Comparison of ENCODE assay signal across 26 cellular contexts in genomic region chr16:26715969-26716368, GRCh38.
A peak's percentile ranks its signal among the peaks of the same experiment; 100 is the strongest.
DNase-seq lines count a peak whose midpoint lies in the region; FAIRE-seq and TF ChIP-seq lines count a peak whose summit lies in the region.
"Had no signal": no experiment of that assay in that cellular context is flagged by ENCODE, and none has a peak within 500 bp of the region (broad histone marks: within the 10 kb centered on the region; RNA-seq: fewer than 3 reads in every experiment).

No MANE protein-coding gene starts in this region.

- H3K56ac ChIP-seq in H1 (replicated peaks; ENCODE audit: insufficient read length, low read depth, low read length): no peak overlapping the region

- no peak for DNase-seq in SK-N-MC (ENCODE audit: low read depth, low spot score)
- no peak for DNase-seq in H1 (ENCODE audit: low read depth in 1 of 2, low spot score in 2 of 2)
- no peak for DNase-seq in NCI-H2029 (lab: John Stamatoyannopoulos, UW)
- no peak for DNase-seq in GM19238 (ENCODE audit: insufficient read length, low spot score)
- DNase-seq: 8988T; ACHN; BE2C; C1 segment of cervical spinal cord; CD4-positive, alpha-beta memory T cell; CD4-positive, CD25-positive, alpha-beta regulatory T cell; CD8-positive, alpha-beta memory T cell; COR-L47; DMS 273 treated with DMSO at 0.1 percent for 48 hours; DMS153; DMS53; DMS79; DND-41; EL; GDM1 had no signal

- no peak overlapping the region for H3K4ac ChIP-seq in H1 (replicated peaks; ENCODE audit: insufficient read length, low read depth, low read length)

- H3K4me3 ChIP-seq in HEK293 (ENCODE audit: low read depth, low read length): no peak overlapping the region
- no peak overlapping the region for H3K4me3 ChIP-seq in SK-N-MC
- no peak overlapping the region for H3K4me3 ChIP-seq in H1 (ENCODE audit: extremely low read depth in 1 of 4, insufficient read depth in 2 of 4, low read depth in 3 of 4, low read length in 4 of 4)
- H3K4me3 ChIP-seq: BLaER1, GM12878 had no signal

- H2BK120ac ChIP-seq in H1 (replicated peaks; ENCODE audit: low read depth, low read length): no peak overlapping the region

- no peak overlapping the region for H2AK5ac ChIP-seq in H1 (ENCODE audit: low read depth, low read length)

- TF ChIP-seq RAD21 in H1 (IDR thresholded peaks at IDR 0.05 in 1 of 2, conservative IDR thresholded peaks at IDR 0.05 in 1 of 2; ENCODE audit: low read depth in 2 of 2, low read length in 2 of 2): no peak

- no peak for TF ChIP-seq EP300 in H1 (IDR thresholded peaks at IDR 0.05; ENCODE audit: borderline replicate concordance in 1 of 2, low read depth in 2 of 2, low read length in 2 of 2)

- no peak overlapping the region for H3K14ac ChIP-seq in H1 (ENCODE audit: insufficient read length)

- H4K20me1 ChIP-seq in H1 (replicated peaks in 1 of 2; ENCODE audit: control insufficient read depth in 1 of 2, insufficient read depth in 2 of 2, low read length in 2 of 2): no peaks in the 10 kb centered on the region
- H4K20me1 ChIP-seq: BLaER1 had no signal

- H3K4me2 ChIP-seq in H1 (ENCODE audit: insufficient read depth in 1 of 2, low read depth in 2 of 2, low read length in 2 of 2): no peak overlapping the region
- H3K4me2 ChIP-seq: BLaER1 had no signal

- CTCF ChIA-PET in HEK293 (lab: Yijun Ruan, JAX) (no interaction called here), H1 (lab: Charles Lee; ENCODE audit: partially characterized antibody) (interaction anchor here (0.6 kb wide), 1 partner anchor 115 kb away, joined by 3 read pairs; no protein-coding TSS in a partner anchor)

- H3K18ac ChIP-seq in H1 (ENCODE audit: extremely low read depth, low read length): no peak overlapping the region

- no peaks in the 10 kb centered on the region for H3K23me2 ChIP-seq in H1 (ENCODE audit: low read depth, low read length)

- no peak overlapping the region for H4K5ac ChIP-seq in H1 (ENCODE audit: insufficient read length, low read depth, low read length)

- no peak overlapping the region for H2BK15ac ChIP-seq in H1 (ENCODE audit: low read length)

- no peaks in the 10 kb centered on the region for H3K79me2 ChIP-seq in H1 (ENCODE audit: control insufficient read depth in 1 of 2, insufficient read depth in 2 of 2, low read length in 2 of 2)

- no peaks in the 10 kb centered on the region for H3K27me3 ChIP-seq in H1 (replicated peaks in 1 of 4; ENCODE audit: control insufficient read depth in 3 of 4, extremely low read depth in 1 of 4, insufficient read depth in 3 of 4, low read length in 3 of 4)
- H3K27me3 ChIP-seq: BE2C, BLaER1 had no signal

- no peak overlapping the region for H3K9ac ChIP-seq in SK-N-MC (ENCODE audit: insufficient read length)
- no peak overlapping the region for H3K9ac ChIP-seq in H1 (replicated peaks in 1 of 4; ENCODE audit: extremely low read depth in 1 of 4, low read depth in 3 of 4, low read length in 3 of 4)
- H3K9ac ChIP-seq: BLaER1 had no signal

- H3K36me3 ChIP-seq in HEK293 (ENCODE audit: control insufficient read depth in 2 of 2, insufficient read depth in 1 of 2, low read length in 2 of 2) (no peaks in the 10 kb centered on the region), SK-N-MC (ENCODE audit: insufficient read depth, low read length) (no peaks in the 10 kb centered on the region), H1 (ENCODE audit: control insufficient read depth in 2 of 4, insufficient read depth in 4 of 4, low read length in 3 of 4) (no peaks in the 10 kb centered on the region)
- H3K36me3 ChIP-seq: BE2C, BLaER1 had no signal

- no peaks in the 10 kb centered on the region for H3K79me1 ChIP-seq in H1 (ENCODE audit: low read depth, low read length)

- H4K91ac ChIP-seq in H1 (replicated peaks; ENCODE audit: insufficient read length, low read length): no peak overlapping the region

- no peak overlapping the region for H2BK5ac ChIP-seq in H1 (ENCODE audit: low read depth, low read length)

- no peak for FAIRE-seq in H1 (lab: Jason Lieb, UNC)
- FAIRE-seq: A204.1, GM12878, GM12892, GM18507, GM19239 had no signal

- WGBS in H1 (ENCODE audit: extremely low coverage in 1 of 2, insufficient coverage in 1 of 2, insufficient read length in 1 of 2, insufficient replicate concordance in 2 of 2, low coverage in 1 of 2, low lambda C conversion rate in 2 of 2, missing lambda C conversion rate in 1 of 2), 2 experiments: 88% methylated on average over 1 of the region's 1 CpG; no CpG with 5 or more reads in 1 of the 2 experiments

- no peak overlapping the region for H2BK12ac ChIP-seq in H1 (ENCODE audit: low read depth, low read length)

- no peak overlapping the region for H2BK20ac ChIP-seq in H1 (ENCODE audit: low read length)

- no peak overlapping the region for H2AFZ ChIP-seq in H1 (ENCODE audit: low read length)

- H3K4me1 ChIP-seq in HEK293 (ENCODE audit: control insufficient read depth, insufficient read depth, low read length): no peaks in the 10 kb centered on the region
- no peaks in the 10 kb centered on the region; a peak in 1 of 7 replicates for H3K4me1 ChIP-seq in H1 (replicated peaks in 1 of 4; ENCODE audit: control insufficient read depth in 3 of 4, insufficient read depth in 4 of 4, low read length in 3 of 4)
- H3K4me1 ChIP-seq: BE2C had no signal

- no peak for TF ChIP-seq POLR2A in H1 (IDR thresholded peaks at IDR 0.05; ENCODE audit: control extremely low read depth in 1 of 2, low read depth in 2 of 2, low read length in 2 of 2)

- TF ChIP-seq CTCF in HEK293 (tag by site-specific recombination; IDR thresholded peaks at IDR 0.05) (no peak), H1 (IDR thresholded peaks at IDR 0.05; ENCODE audit: control extremely low read depth in 1 of 3, insufficient read depth in 1 of 3, low read depth in 1 of 3, low read length in 3 of 3) (no peak)

- H4K8ac ChIP-seq in H1 (ENCODE audit: extremely low read depth, insufficient read depth, low read length): no peak overlapping the region

- H3K9me3 ChIP-seq in HEK293 (ENCODE audit: control insufficient read depth, insufficient read depth, low read depth, low read length) (no peaks in the 10 kb centered on the region), SK-N-MC (ENCODE audit: low read depth, low read length) (no peaks in the 10 kb centered on the region; the same call in 1 of the 2 replicates), H1 (ENCODE audit: insufficient read depth in 2 of 2, low read depth in 1 of 2, low read length in 1 of 2) (no peaks in the 10 kb centered on the region)
- H3K9me3 ChIP-seq: BE2C, BLaER1 had no signal

- POLR2A ChIA-PET in HEK293 (lab: Yijun Ruan, JAX) (no interaction called here), H1 (lab: Charles Lee; ENCODE audit: partially characterized antibody) (no interaction called here)

- H3K27ac ChIP-seq in HEK293 (ENCODE audit: extremely low read depth, low read depth, low read length) (no peak overlapping the region), SK-N-MC (peak overlapping the region; percentile 29; the same call in 1 of the 2 replicates), H1 (ENCODE audit: low read depth, low read length) (no peak overlapping the region)
- H3K27ac ChIP-seq: BLaER1 had no signal

- no peak overlapping the region for H3K23ac ChIP-seq in H1 (ENCODE audit: insufficient read length)

TF ChIP-seq in HEK293, 187 proteins besides CTCF, POLR2A, EP300 and RAD21:
- TF ChIP-seq ZNF768 (tag by site-specific recombination; IDR thresholded peaks at IDR 0.05) (peak; percentile 23; the same call in 1 of the 2 replicates), FEZF1 (tag by site-specific recombination; IDR thresholded peaks at IDR 0.05) (no peak)
- TF ChIP-seq, protein P1, sequence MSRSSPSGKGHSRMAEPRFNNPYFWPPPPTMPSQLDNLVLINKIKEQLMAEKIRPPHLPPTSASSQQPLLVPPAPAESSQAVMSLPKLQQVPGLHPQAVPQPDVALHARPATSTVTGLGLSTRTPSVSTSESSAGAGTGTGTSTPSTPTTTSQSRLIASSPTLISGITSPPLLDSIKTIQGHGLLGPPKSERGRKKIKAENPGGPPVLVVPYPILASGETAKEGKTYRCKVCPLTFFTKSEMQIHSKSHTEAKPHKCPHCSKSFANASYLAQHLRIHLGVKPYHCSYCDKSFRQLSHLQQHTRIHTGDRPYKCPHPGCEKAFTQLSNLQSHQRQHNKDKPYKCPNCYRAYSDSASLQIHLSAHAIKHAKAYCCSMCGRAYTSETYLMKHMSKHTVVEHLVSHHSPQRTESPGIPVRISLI (tag by site-specific recombination; IDR thresholded peaks at IDR 0.05): no peak

TF ChIP-seq in H1, 55 proteins besides CTCF, POLR2A, EP300 and RAD21:
- TF ChIP-seq HDAC2 (IDR thresholded peaks at IDR 0.05; ENCODE audit: borderline replicate concordance in 1 of 2, low read depth in 2 of 2, low read length in 2 of 2): peak in 1 of 2 experiments; percentile 43; a peak in 1 of 4 replicates
- TF ChIP-seq KDM1A (IDR thresholded peaks at IDR 0.05; ENCODE audit: borderline replicate concordance, low read length): peak; percentile 70; the same call in 1 of the 2 replicates
- TF ChIP-seq BCL11A (IDR thresholded peaks at IDR 0.05; ENCODE audit: low read depth in 2 of 2, low read length in 2 of 2): no peak
